ENCODE assay signal across 8 cellular contexts in the genomic region with DNA sequence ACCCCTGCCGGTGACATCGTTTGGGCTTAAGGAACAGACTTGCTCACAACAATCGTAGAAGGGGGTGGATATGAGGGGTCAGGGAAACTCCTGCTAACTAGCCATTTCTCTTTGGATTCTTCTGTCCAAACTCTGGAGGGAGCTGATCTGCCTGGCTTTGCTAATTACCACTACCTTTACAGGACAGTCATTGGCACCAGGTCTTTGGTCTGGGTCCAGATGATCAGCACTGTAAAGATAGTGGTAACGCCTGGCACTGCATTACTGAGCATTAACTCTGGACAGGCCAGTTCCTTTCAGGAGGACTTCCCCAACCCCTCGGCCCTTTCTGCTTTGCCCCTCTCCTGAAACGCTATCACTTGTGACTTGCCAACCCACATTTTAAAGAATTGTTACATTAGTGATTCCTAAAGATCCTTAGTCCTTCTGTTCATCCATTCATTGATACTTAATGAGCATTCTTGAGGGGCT. TPM values are rescaled to one million over a fixed set of nuclear protein-coding genes. Genes with fewer than 3 reads are reported as not detected.
A peak's percentile ranks its signal among the peaks of the same experiment; 100 is the strongest.
DNase-seq lines count a peak whose midpoint lies in the region; FAIRE-seq and TF ChIP-seq lines count a peak whose summit lies in the region.

No MANE protein-coding gene starts in this region.

- peak overlapping the region; percentile 88 to 92 for H3K9ac ChIP-seq in duodenal mucosa (ENCODE audit: low read depth in 1 of 2, low read length in 2 of 2)

- FAIRE-seq in HTR-8/SVneo (lab: Jason Lieb, UNC): no peak

- H3K36me3 ChIP-seq in duodenal mucosa (ENCODE audit: control insufficient read depth in 1 of 2, insufficient read depth in 2 of 2, low read length in 2 of 2) (peaks cover 10 to 13% of the 10 kb centered on the region in 2 donors), muscle layer of duodenum (ENCODE audit: control insufficient read depth in 1 of 2, insufficient read depth in 2 of 2, low read length in 2 of 2) (peaks cover 4 to 9% of the 10 kb centered on the region in 2 donors)

- TF ChIP-seq CTCF in AG10803 (conservative IDR thresholded peaks at IDR 0.05; ENCODE audit: low read length): peak; percentile 2; the same call in 1 of the 2 replicates
- TF ChIP-seq CTCF in NB4 (IDR thresholded peaks at IDR 0.05; ENCODE audit: low read depth, low read length): no peak

- DNase-seq in AG10803 (ENCODE audit: low read depth) (no peak), NB4 (ENCODE audit: low read depth) (no peak), posterior vena cava (ENCODE audit: low spot score) (no peak), HTR-8/SVneo (ENCODE audit: insufficient read length, low spot score) (no peak), DMS53 treated with DMSO at 0.1 percent for 48 hours (lab: John Stamatoyannopoulos, UW; ENCODE audit: unreplicated experiment) (no peak), NCI-H1930 (lab: John Stamatoyannopoulos, UW) (no peak)

- H3K27ac ChIP-seq in duodenal mucosa (ENCODE audit: low read depth, low read length): peak overlapping the region; percentile 72
- peak overlapping the region; percentile 82 for H3K27ac ChIP-seq in muscle layer of duodenum (ENCODE audit: low read length)

- H3K4me1 ChIP-seq in duodenal mucosa (ENCODE audit: control insufficient read depth in 1 of 2, insufficient read depth in 2 of 2, low read length in 2 of 2): peaks cover 32 to 36% of the 10 kb centered on the region in 2 donors
- peaks cover 8 to 31% of the 10 kb centered on the region in 2 donors for H3K4me1 ChIP-seq in muscle layer of duodenum (ENCODE audit: control insufficient read depth in 1 of 2, insufficient read depth in 2 of 2, low read length in 2 of 2)

- H3K4me3 ChIP-seq in AG10803 (ENCODE audit: low read length) (peak overlapping the region; percentile 88), NB4 (ENCODE audit: low read depth, low read length) (peak overlapping the region; percentile 99), duodenal mucosa (ENCODE audit: low read depth in 1 of 2, low read length in 2 of 2) (peak overlapping the region; percentile 97 to 100), muscle layer of duodenum (ENCODE audit: low read depth in 1 of 2, low read length in 2 of 2) (peak overlapping the region; percentile 75 to 81)

- H3K9me3 ChIP-seq in duodenal mucosa (ENCODE audit: control insufficient read depth in 1 of 2, low read length in 2 of 2) (no peaks in the 10 kb centered on the region), muscle layer of duodenum (ENCODE audit: control insufficient read depth in 1 of 2, low read length in 2 of 2) (no peaks in the 10 kb centered on the region)

- no peak for TF ChIP-seq POLR2A in NB4 (IDR thresholded peaks at IDR 0.05; ENCODE audit: extremely low read depth, insufficient read length)

- intact Hi-C loops in posterior vena cava (cut with DNase I): no loop called here

- no peaks in the 10 kb centered on the region for H3K27me3 ChIP-seq in duodenal mucosa (ENCODE audit: control insufficient read depth in 1 of 2, insufficient read depth in 2 of 2, low read length in 2 of 2)
- no peaks in the 10 kb centered on the region for H3K27me3 ChIP-seq in muscle layer of duodenum (ENCODE audit: low read depth, low read length)

RNA-seq across cellular contexts. Expression of gene UQCC5, which starts 0.8 kb away (rescaled TPM):
- 10 to 100 TPM; 13.8 to 22.8 TPM for total RNA-seq in posterior vena cava

RNA-seq across cellular contexts. Expression of gene NT5DC2, which starts 3.5 kb away (rescaled TPM):
- total RNA-seq in posterior vena cava: 10 to 100 TPM; 42.7 to 48.6 TPM

RNA-seq across cellular contexts. Expression of gene STAB1, which starts 42.1 kb away (rescaled TPM):
- 100 to 1,000 TPM; 303 to 498 TPM for total RNA-seq in posterior vena cava
